ENCODE assay signal across 8 cellular contexts in genomic region chr1:155744711-155745283, GRCh38. TPM values are rescaled to one million over a fixed set of nuclear protein-coding genes. Genes with fewer than 3 reads are reported as not detected.
DNase-seq lines count a peak whose midpoint lies in the region; ATAC-seq, FAIRE-seq and TF ChIP-seq lines count a peak whose summit lies in the region.

No MANE protein-coding gene starts in this region.

- ATAC-seq in heart left ventricle (no peak), Right ventricle myocardium inferior (no peak)

- intact Hi-C loops in heart left ventricle (cut with DNase I) = no loop called here
- intact Hi-C loops in Right ventricle myocardium inferior (cut with DNase I) = no loop called here
- intact Hi-C loops in uterus (cut with DNase I; ENCODE audit: low total_unique reads) = no loop called here

- TF ChIP-seq CTCF in heart left ventricle (IDR thresholded peaks at IDR 0.05) (no peak), brain (conservative IDR thresholded peaks at IDR 0.05) (no peak), uterus (IDR thresholded peaks at IDR 0.05) (no peak)

- DNase-seq in heart left ventricle (no peak), Right ventricle myocardium inferior (ENCODE audit: missing footprints) (no peak), uterus (no peak), GM12892 (ENCODE audit: insufficient read length) (no peak), H4 (ENCODE audit: low spot score) (no peak)
- DNase-seq in activated effector memory CD4-positive, alpha-beta T cell treated with Interleukin-2 at 50 U/mL for 16 hours = no peak

- no peak for FAIRE-seq in GM12892 (lab: Jason Lieb, UNC)

- H3K9me3 ChIP-seq in heart left ventricle (no peaks in the 10 kb centered on the region), mesodermal cell (ENCODE audit: control insufficient read depth, low read length) (no peaks in the 10 kb centered on the region), uterus (no peaks in the 10 kb centered on the region)

- H3K27me3 ChIP-seq in heart left ventricle = no peaks in the 10 kb centered on the region
- H3K27me3 ChIP-seq in uterus = no peaks in the 10 kb centered on the region

- H3K4me1 Mint-ChIP-seq in brain = no peaks in the 10 kb centered on the region

- H3K36me3 ChIP-seq in heart left ventricle = peaks cover 0 to 24% (median 15%) of the 10 kb centered on the region in 9 donors
- H3K36me3 ChIP-seq in mesodermal cell (ENCODE audit: control insufficient read depth, insufficient read depth, low read length) = peaks cover 18% of the 10 kb centered on the region
- H3K36me3 ChIP-seq in uterus = no peaks in the 10 kb centered on the region

- H3K4me1 ChIP-seq in heart left ventricle (peaks cover 0 to 7% (median 4%) of the 10 kb centered on the region in 12 donors), mesodermal cell (ENCODE audit: control insufficient read depth, insufficient read depth, low read length, poor library complexity, severe bottlenecking) (no peaks in the 10 kb centered on the region), uterus (no peaks in the 10 kb centered on the region)

- TF ChIP-seq POLR2A in heart left ventricle (IDR thresholded peaks at IDR 0.05) = no peak
- no peak for TF ChIP-seq POLR2A in uterus (IDR thresholded peaks at IDR 0.05)
- no peak for TF ChIP-seq POLR2A in GM12892 (IDR thresholded peaks at IDR 0.05; ENCODE audit: low read depth, low read length)

- H3K27ac Mint-ChIP-seq in brain = peak overlapping the region; percentile 90 to 96 (median 93)

- WGBS in heart left ventricle, 4 donors = 76 to 82% (median 79%) methylated on average over 9 of the region's 9 CpGs
- WGBS in mesodermal cell (ENCODE audit: insufficient coverage in 2 of 2), 2 experiments = 92 to 96% methylated on average over 3 of the region's 9 CpGs

- no peaks in the 10 kb centered on the region for H3K9me3 Mint-ChIP-seq in brain

- H3K27ac ChIP-seq in heart left ventricle = peak overlapping the region in 11 of 12 donors; percentile 16 to 84 (median 77)
- H3K27ac ChIP-seq in mesodermal cell (ENCODE audit: low read depth, low read length, severe bottlenecking) = peak overlapping the region; percentile 83
- H3K27ac ChIP-seq in uterus = peak overlapping the region; percentile 81 to 83

- peak overlapping the region; percentile 91 to 99 (median 98) for H3K4me3 Mint-ChIP-seq in brain

- H3K4me3 ChIP-seq in heart left ventricle = peak overlapping the region; percentile 40 to 74 (median 66)
- H3K4me3 ChIP-seq in mesodermal cell (ENCODE audit: extremely low read depth, insufficient read depth, low read length, poor library complexity, severe bottlenecking) = peak overlapping the region; percentile 51
- H3K4me3 ChIP-seq in uterus = peak overlapping the region; percentile 51 to 77

- peaks cover 14% of the 10 kb centered on the region for H3K36me3 Mint-ChIP-seq in brain

- no peaks in the 10 kb centered on the region for H3K27me3 Mint-ChIP-seq in brain

RNA-seq across cellular contexts. Expression of gene DAP3, which starts 55.9 kb away (rescaled TPM):
- total RNA-seq in heart left ventricle (100 to 1,000 TPM in 6 of 9 donors, 10 to 100 TPM in 3; 79.0 to 170 (median 108) TPM), Right ventricle myocardium inferior (105 TPM), uterus (100 to 1,000 TPM in 1 of 4 donors, 10 to 100 TPM in 3; 43.5 to 177 (median 69.6) TPM)
- polyA plus RNA-seq in heart left ventricle (100 to 1,000 TPM in 1 of 2 donors, 10 to 100 TPM in 1; 83.4 to 112 TPM), brain (ENCODE audit: insufficient read depth, low read depth, low replicate concordance) (82.4 TPM)
- 83.3 TPM for polyA plus RNA-seq in mesodermal cell (2013, experiment 1 of 2)
- 77.4 TPM for polyA plus RNA-seq in mesodermal cell (2013, experiment 2 of 2)
- 136 TPM for polyA plus RNA-seq in GM12892 (2012; ENCODE audit: missing spikeins)
- total RNA-seq in H4 (2014; rRNA removed; shearing (Covaris generic)) = 60.9 and 100 TPM in 2 replicates

RNA-seq across cellular contexts. Expression of gene YY1AP1, which starts 56.2 kb away (rescaled TPM):
- total RNA-seq in heart left ventricle (100 to 1,000 TPM in 2 of 9 donors, 10 to 100 TPM in 7; 61.1 to 124 (median 66.3) TPM), Right ventricle myocardium inferior (62.6 TPM), uterus (1,000 to 10,000 TPM in 1 of 4 donors, 100 to 1,000 TPM in 2, 10 to 100 TPM in 1; 79.1 to 6,578 (median 156) TPM)
- polyA plus RNA-seq in heart left ventricle (10 to 100 TPM; 23.9 to 56.5 TPM), brain (ENCODE audit: insufficient read depth, low read depth, low replicate concordance) (70.1 TPM)
- 40.9 TPM for polyA plus RNA-seq in mesodermal cell (2013, experiment 1 of 2)
- polyA plus RNA-seq in mesodermal cell (2013, experiment 2 of 2) = 42.6 TPM
- polyA plus RNA-seq in GM12892 (2012; ENCODE audit: missing spikeins) = 42.9 TPM
- total RNA-seq in H4 (2014; rRNA removed; shearing (Covaris generic)) = 26.3 and 43.9 TPM in 2 replicates
